In genomic region chr5:96432245-96433065, GRCh38 we compare ENCODE assay signal across 9 cellular contexts. TPM values are rescaled to one million over a fixed set of nuclear protein-coding genes. Genes with fewer than 3 reads are reported as not detected.
DNase-seq lines count a peak whose midpoint lies in the region; ATAC-seq, FAIRE-seq and TF ChIP-seq lines count a peak whose summit lies in the region.
"Had no signal": no experiment of that assay in that cellular context is flagged by ENCODE, and none has a peak within 500 bp of the region (broad histone marks: within the 10 kb centered on the region; RNA-seq: fewer than 3 reads in every experiment).

No MANE protein-coding gene starts in this region.

- TF ChIP-seq POLR2A in HepG2 (IDR thresholded peaks at IDR 0.05; ENCODE audit: insufficient read depth in 1 of 2, low read depth in 2 of 2, low read length in 2 of 2) = no peak

- WGBS in HepG2 (ENCODE audit: low lambda C conversion rate) = 79% methylated on average over 29 of the region's 38 CpGs

- H3K27ac Mint-ChIP-seq in activated CD4-positive, alpha-beta memory T cell treated with anti-CD3 and anti-CD28 coated beads for 36 hours = no peak overlapping the region
- no peak overlapping the region for H3K27ac Mint-ChIP-seq in natural killer cell
- H3K27ac Mint-ChIP-seq: CD4-positive, alpha-beta T cell had no signal

- peaks cover 57% of the 10 kb centered on the region for H3K27me3 Mint-ChIP-seq in activated CD4-positive, alpha-beta memory T cell treated with anti-CD3 and anti-CD28 coated beads for 36 hours
- H3K27me3 Mint-ChIP-seq in natural killer cell (ENCODE audit: low read depth in 2 of 2) = peaks cover 48 to 83% of the 10 kb centered on the region in 2 donors

- POLR2A ChIA-PET in A673 (lab: Charles Lee; ENCODE audit: low non-redundant PET) = interaction anchor here (0.5 kb wide), 1 partner anchor 376 kb away, joined by 10 read pairs; no protein-coding TSS in a partner anchor
- POLR2A ChIA-PET in activated CD4-positive, alpha-beta memory T cell treated with anti-CD3 and anti-CD28 coated beads for 36 hours (lab: Charles Lee) = interaction anchor here (1.3 kb wide), 1 partner anchor 168 kb away, joined by 3 read pairs; no protein-coding TSS in a partner anchor
- POLR2A ChIA-PET in HepG2 (lab: Yijun Ruan, JAX) = no interaction called here

- peaks cover 19% of the 10 kb centered on the region for H3K4me1 Mint-ChIP-seq in activated CD4-positive, alpha-beta memory T cell treated with anti-CD3 and anti-CD28 coated beads for 36 hours (ENCODE audit: low read depth)
- H3K4me1 Mint-ChIP-seq in natural killer cell = peaks cover 6 to 8% of the 10 kb centered on the region in 2 donors

- H2AFZ ChIP-seq in HepG2 (ENCODE audit: low read length) = no peak overlapping the region

- peak; percentile 69 for DNase-seq in A673 (ENCODE audit: low spot score)
- DNase-seq in RPMI7951 (ENCODE audit: low read depth) = peak; percentile 86
- peak; percentile 34 for DNase-seq in inferior parietal cortex (ENCODE audit: extremely low spot score)
- no peak for DNase-seq in activated CD4-positive, alpha-beta memory T cell treated with anti-CD3 and anti-CD28 coated beads for 36 hours
- no peak for DNase-seq in natural killer cell
- no peak for DNase-seq in GM19238 (ENCODE audit: insufficient read length, low spot score)
- DNase-seq in HepG2 (ENCODE audit: low spot score) = no peak
- DNase-seq: CD4-positive, alpha-beta T cell had no signal

- H3K9me3 ChIP-seq in A673 (ENCODE audit: low read depth, low read length, poor library complexity, severe bottlenecking) (no peaks in the 10 kb centered on the region), HepG2 (ENCODE audit: low read length) (no peaks in the 10 kb centered on the region)

- no peaks in the 10 kb centered on the region for H3K9me3 Mint-ChIP-seq in activated CD4-positive, alpha-beta memory T cell treated with anti-CD3 and anti-CD28 coated beads for 36 hours
- peaks cover 0 to 3% of the 10 kb centered on the region in 2 donors for H3K9me3 Mint-ChIP-seq in natural killer cell
- H3K9me3 Mint-ChIP-seq: CD4-positive, alpha-beta T cell had no signal

- in situ Hi-C loops in HepG2 (cut with HindIII; ENCODE audit: extremely low pct_ligation_motif_present, low pct_unique_long_range_greater_than_20kb) = no loop called here

- TF ChIP-seq EP300 in HepG2 (IDR thresholded peaks at IDR 0.05; ENCODE audit: low read depth in 2 of 2, low read length in 2 of 2) (no peak), HepG2 (CRISPR knock-in tag; IDR thresholded peaks at IDR 0.05; ENCODE audit: borderline replicate concordance) (no peak)

- CTCF ChIA-PET in A673 (lab: Charles Lee) = no interaction called here
- CTCF ChIA-PET in activated CD4-positive, alpha-beta memory T cell treated with anti-CD3 and anti-CD28 coated beads for 36 hours (lab: Charles Lee) = interaction anchor here (0.6 kb wide), 1 partner anchor 408 kb away, joined by 4 read pairs; no protein-coding TSS in a partner anchor
- CTCF ChIA-PET in HepG2 (lab: Yijun Ruan, JAX; ENCODE audit: low intra/inter-chr PET ratio, low total read pairs) = no interaction called here

- no peak overlapping the region for H3K4me3 Mint-ChIP-seq in activated CD4-positive, alpha-beta memory T cell treated with anti-CD3 and anti-CD28 coated beads for 36 hours
- no peak overlapping the region for H3K4me3 Mint-ChIP-seq in natural killer cell
- H3K4me3 Mint-ChIP-seq: CD4-positive, alpha-beta T cell had no signal

- ATAC-seq in HG02610 (IDR thresholded peaks at IDR 0.05; ENCODE audit: unreplicated experiment) (peak; percentile 38), natural killer cell (no peak), HepG2 (no peak)

- TF ChIP-seq CTCF in A673 (conservative IDR thresholded peaks at IDR 0.05; ENCODE audit: low read depth, low read length) (no peak), natural killer cell (IDR thresholded peaks at IDR 0.05) (no peak), HepG2 (CRISPR knock-in tag; IDR thresholded peaks at IDR 0.05) (no peak)

- H3K27me3 ChIP-seq in A673 (replicated peaks; ENCODE audit: insufficient read depth, low read depth, low read length, poor library complexity) = peaks cover 18% of the 10 kb centered on the region
- H3K27me3 ChIP-seq in HepG2 (ENCODE audit: control insufficient read depth in 1 of 2, insufficient read depth in 2 of 2, low read length in 2 of 2) = no peaks in the 10 kb centered on the region

- TF ChIP-seq RAD21 in HepG2 (CRISPR knock-in tag; IDR thresholded peaks at IDR 0.05) = no peak

- no peaks in the 10 kb centered on the region for H3K79me2 ChIP-seq in HepG2 (ENCODE audit: insufficient read depth, low read length)

- no peak overlapping the region for H3K9ac ChIP-seq in HepG2 (ENCODE audit: insufficient read depth, low read depth, low read length)

- H4K20me1 ChIP-seq in HepG2 (ENCODE audit: insufficient read depth, low read length) = no peaks in the 10 kb centered on the region

- H3K36me3 ChIP-seq in A673 (ENCODE audit: insufficient read depth, low read length, poor library complexity, severe bottlenecking) (no peaks in the 10 kb centered on the region), HepG2 (replicated peaks in 1 of 2; ENCODE audit: control insufficient read depth in 1 of 2, insufficient read depth in 2 of 2, low read length in 2 of 2) (no peaks in the 10 kb centered on the region)

- H3K4me3 ChIP-seq in A673 (ENCODE audit: low read depth, low read length, poor library complexity, severe bottlenecking) = peak overlapping the region; percentile 44
- H3K4me3 ChIP-seq in HepG2 (replicated peaks in 1 of 3; ENCODE audit: insufficient read depth in 1 of 3, low read depth in 2 of 3, low read length in 3 of 3) = no peak overlapping the region

- no peak overlapping the region for H3K27ac ChIP-seq in A673 (ENCODE audit: low read depth, low read length, poor library complexity, severe bottlenecking)
- no peak overlapping the region for H3K27ac ChIP-seq in HepG2 (ENCODE audit: extremely low read length, insufficient read depth, low read length)

- FAIRE-seq in HepG2 (lab: Jason Lieb, UNC) = no peak

- peaks cover 12% of the 10 kb centered on the region for H3K4me1 ChIP-seq in A673 (ENCODE audit: insufficient read depth, low read length, poor library complexity, severe bottlenecking)
- no peaks in the 10 kb centered on the region for H3K4me1 ChIP-seq in HepG2 (ENCODE audit: insufficient read depth, low read length)

- intact Hi-C loops in A673 (cut with micrococcal nuclease; ENCODE audit: unreplicated experiment) (loop anchor here (5.0 kb wide), 2 partner anchors 50 to 175 kb away; no protein-coding TSS in a partner anchor), natural killer cell (cut with micrococcal nuclease) (no loop called here), HepG2 (cut with micrococcal nuclease; ENCODE audit: unreplicated experiment) (no loop called here)
- intact Hi-C loops in activated CD4-positive, alpha-beta memory T cell treated with anti-CD3 and anti-CD28 coated beads for 36 hours (cut with micrococcal nuclease) = loop anchor here (5.0 kb wide), 1 partner anchor 170 kb away; no protein-coding TSS in a partner anchor

- BruUV-seq in A673 (replicated peaks; lab: Mats Ljungman, UMichigan) = no TSS peak
- BruUV-seq in HepG2 (replicated peaks; lab: Mats Ljungman, UMichigan) = no TSS peak

- no peak overlapping the region for H3K4me2 ChIP-seq in HepG2 (ENCODE audit: low read depth, low read length)

- H3K36me3 Mint-ChIP-seq in activated CD4-positive, alpha-beta memory T cell treated with anti-CD3 and anti-CD28 coated beads for 36 hours = no peaks in the 10 kb centered on the region
- peaks cover 15% of the 10 kb centered on the region for H3K36me3 Mint-ChIP-seq in natural killer cell

TF ChIP-seq in HepG2, 621 proteins besides CTCF, POLR2A, EP300 and RAD21 (continues in another document):
- TF ChIP-seq HDAC2 (CRISPR knock-in tag; IDR thresholded peaks at IDR 0.05) (no peak), ZSCAN9 (CRISPR knock-in tag; IDR thresholded peaks at IDR 0.05; ENCODE audit: borderline replicate concordance) (no peak), YEATS4 (CRISPR knock-in tag; IDR thresholded peaks at IDR 0.05; ENCODE audit: borderline replicate concordance) (no peak), SRSF4 (IDR thresholded peaks at IDR 0.05; ENCODE audit: low read depth, low read length, poor library complexity, severe bottlenecking) (no peak)

RNA-seq across cellular contexts. Expression of gene PCSK1, which starts 0.6 kb away (rescaled TPM):
- total RNA-seq in A673 (2021) = 0.87 and 0.92 TPM in 2 replicates
- total RNA-seq in RPMI7951 (2014; rRNA removed; shearing (Covaris generic)) = 4.6 TPM in 2 replicates
- not detected for total RNA-seq in activated CD4-positive, alpha-beta memory T cell treated with anti-CD3 and anti-CD28 coated beads for 36 hours
- total RNA-seq in natural killer cell = not detected
- total RNA-seq in HepG2 (2016; rRNA removed; fragmentation: Illumina TruSeq; extraction: Trizol) = not detected in 2 replicates
- not detected in 2 replicates for total RNA-seq in HepG2 (2016; cell fraction: cytosol; rRNA removed; fragmentation: Illumina TruSeq; extraction: Trizol; ENCODE audit: low read depth)
- not detected in 2 replicates for total RNA-seq in HepG2 (2016; cell fraction: insoluble cytoplasmic fraction; rRNA removed; fragmentation: Illumina TruSeq; extraction: Trizol)
- not detected in 2 replicates for total RNA-seq in HepG2 (2016; cell fraction: membrane; rRNA removed; fragmentation: Illumina TruSeq; extraction: Trizol)
- total RNA-seq in HepG2 (2016; cell fraction: nucleus; rRNA removed; fragmentation: Illumina TruSeq; extraction: Trizol) = not detected in 2 replicates
- not detected in 2 replicates for polyA plus RNA-seq in HepG2 (2011; rRNA removed)
- not detected in 2 replicates for polyA plus RNA-seq in HepG2 (2011; cell fraction: cytosol; rRNA removed)
- polyA plus RNA-seq in HepG2 (2011; cell fraction: nucleus; rRNA removed) = not detected in 2 replicates
- polyA plus RNA-seq in HepG2 (2012) = 0.03 and 0.07 TPM in 2 replicates
- not detected in 2 replicates for polyA plus RNA-seq in HepG2 (2016; cell fraction: cytosol; fragmentation: Illumina TruSeq; extraction: Trizol; ENCODE audit: low read depth)
- polyA plus RNA-seq in HepG2 (2016; cell fraction: insoluble cytoplasmic fraction; fragmentation: Illumina TruSeq; extraction: Trizol; ENCODE audit: low read depth) = not detected in 2 replicates
- polyA plus RNA-seq in HepG2 (2016; cell fraction: membrane; fragmentation: Illumina TruSeq; extraction: Trizol; ENCODE audit: low read depth) = not detected in 2 replicates
- not detected in 2 replicates for polyA plus RNA-seq in HepG2 (2016; cell fraction: nucleus; fragmentation: Illumina TruSeq; extraction: Trizol; ENCODE audit: insufficient read depth, low read depth)
- 2.2 TPM in 1 of 2 replicates, not detected in the other for polyA minus RNA-seq in HepG2 (2011; rRNA and poly(A)+ RNA removed; ENCODE audit: low replicate concordance)
- polyA minus RNA-seq in HepG2 (2011; cell fraction: cytosol; rRNA and poly(A)+ RNA removed) = not detected in 2 replicates
- not detected in 2 replicates for polyA minus RNA-seq in HepG2 (2011; cell fraction: nucleus; rRNA and poly(A)+ RNA removed)
- total RNA-seq: CD4-positive, alpha-beta T cell had no signal

Comparison
In these comparisons a context has a peak if more than half of its experiments do, and no peak if none do; other contexts are left out.
1. DNase-seq: peak in A673 (single experiment), RPMI7951 (single experiment) and inferior parietal cortex (single experiment); none in activated CD4-positive, alpha-beta memory T cell treated with anti-CD3 and anti-CD28 coated beads for 36 hours (single experiment), natural killer cell (single experiment), GM19238 (single experiment) and HepG2 (single experiment).
2. intact Hi-C loops: an anchor here in A673 (5.0 kb wide) and activated CD4-positive, alpha-beta memory T cell treated with anti-CD3 and anti-CD28 coated beads for 36 hours (5.0 kb wide); none called in natural killer cell and HepG2.